1 cellular context compared by ENCODE assay signal in the genomic region with DNA sequence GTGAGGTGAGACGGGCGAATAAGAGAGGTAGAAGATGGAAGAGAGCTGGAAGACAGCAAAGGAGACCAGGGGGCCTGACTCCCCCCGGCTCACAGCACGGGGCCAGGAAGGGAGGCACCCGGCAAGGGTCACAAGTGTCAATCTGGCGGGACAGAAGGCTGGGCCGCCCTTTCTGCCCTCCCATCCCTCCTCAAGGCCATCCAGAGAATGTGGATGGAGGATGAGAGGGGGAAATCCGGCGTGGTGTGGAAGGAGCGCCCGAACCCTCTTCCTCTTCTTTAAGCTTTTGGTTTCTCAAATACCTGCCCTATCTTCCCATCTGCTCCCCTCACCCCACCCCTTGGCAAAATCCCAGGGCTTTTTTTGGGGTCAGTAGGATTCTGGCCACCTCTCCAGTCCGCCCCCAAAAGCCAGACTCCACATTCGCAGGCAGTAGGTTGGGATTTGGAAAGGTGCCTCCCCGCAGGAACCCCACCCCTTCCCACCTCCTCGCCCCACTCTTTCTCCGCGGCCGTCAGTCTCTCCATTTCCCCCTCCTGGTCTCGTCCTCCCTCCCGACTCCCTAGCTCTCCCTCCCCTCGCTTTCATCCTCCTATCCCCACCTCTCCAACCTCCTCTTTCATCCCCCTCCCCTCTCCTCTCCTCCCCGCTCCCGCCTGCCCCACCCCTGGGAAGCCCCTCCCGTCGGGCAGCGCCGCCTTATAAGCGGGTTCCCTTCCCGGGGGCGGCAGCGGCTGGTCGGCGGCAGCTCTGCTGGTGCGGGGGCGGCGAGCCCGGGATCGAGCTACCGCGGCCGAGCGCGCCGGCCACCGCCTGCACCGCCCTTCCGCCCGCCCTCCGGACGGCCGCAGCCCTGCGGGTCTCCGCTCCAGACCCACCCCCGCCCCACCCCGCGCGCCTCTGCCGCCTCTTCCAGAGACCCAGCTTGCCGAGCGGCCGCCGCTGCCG.
TF ChIP-seq lines count a peak whose summit lies in the region.

A gene with protein sequence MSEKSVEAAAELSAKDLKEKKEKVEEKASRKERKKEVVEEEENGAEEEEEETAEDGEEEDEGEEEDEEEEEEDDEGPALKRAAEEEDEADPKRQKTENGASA (plus strand): TSS at position 730 of the 948 bp plus-strand sequence. CDS start 343 bp downstream, outside the sequence.

TF ChIP-seq in SK-N-SH, 30 proteins besides CTCF, POLR2A, EP300 and RAD21 (continued from another document):
- TF ChIP-seq POLR2AphosphoS5 (IDR thresholded peaks at IDR 0.05; ENCODE audit: low read depth, low read length) (peak; percentile 98), ELF1 (IDR thresholded peaks at IDR 0.05) (no peak), TCF12 (IDR thresholded peaks at IDR 0.05) (no peak)
- TF ChIP-seq, protein P1, sequence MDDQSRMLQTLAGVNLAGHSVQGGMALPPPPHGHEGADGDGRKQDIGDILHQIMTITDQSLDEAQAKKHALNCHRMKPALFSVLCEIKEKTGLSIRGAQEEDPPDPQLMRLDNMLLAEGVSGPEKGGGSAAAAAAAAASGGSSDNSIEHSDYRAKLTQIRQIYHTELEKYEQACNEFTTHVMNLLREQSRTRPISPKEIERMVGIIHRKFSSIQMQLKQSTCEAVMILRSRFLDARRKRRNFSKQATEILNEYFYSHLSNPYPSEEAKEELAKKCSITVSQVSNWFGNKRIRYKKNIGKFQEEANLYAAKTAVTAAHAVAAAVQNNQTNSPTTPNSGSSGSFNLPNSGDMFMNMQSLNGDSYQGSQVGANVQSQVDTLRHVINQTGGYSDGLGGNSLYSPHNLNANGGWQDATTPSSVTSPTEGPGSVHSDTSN (IDR thresholded peaks at IDR 0.05), result peak; percentile 40
TF ChIP-seq in SK-N-SH: peak in this region for 12.
